1 cellular context compared by ENCODE assay signal in the genomic region with DNA sequence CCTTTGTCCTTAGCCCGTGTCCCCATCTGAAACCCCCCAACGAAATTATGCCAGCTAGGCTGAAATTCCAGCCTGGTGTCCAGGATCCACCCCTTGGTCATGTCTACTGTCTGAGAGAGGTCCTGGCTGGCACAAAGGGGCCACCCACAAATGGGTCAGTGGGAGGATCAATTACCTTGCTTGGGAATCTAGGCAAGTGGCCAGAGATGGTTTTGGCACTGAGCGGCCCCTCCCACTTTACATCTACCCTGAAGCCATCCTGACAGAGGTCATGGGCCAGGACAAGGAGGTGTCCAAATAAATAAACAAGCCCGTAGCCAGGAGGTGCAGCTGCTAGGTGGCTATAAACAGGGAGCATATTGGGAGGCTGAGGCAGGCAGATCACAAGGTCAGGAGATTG.
TF ChIP-seq lines count a peak whose summit lies in the region.

No MANE protein-coding gene starts in this region.

TF ChIP-seq in IMR-90, 13 proteins besides CTCF, POLR2A, EP300 and RAD21:
- no peak for TF ChIP-seq MAZ (IDR thresholded peaks at IDR 0.05; ENCODE audit: borderline replicate concordance, low read depth, low read length)
- TF ChIP-seq CHD1 (IDR thresholded peaks at IDR 0.05; ENCODE audit: low read depth, low read length) = no peak
- TF ChIP-seq BHLHE40 (IDR thresholded peaks at IDR 0.05; ENCODE audit: low read depth, low read length) = no peak
- TF ChIP-seq, protein P1, sequence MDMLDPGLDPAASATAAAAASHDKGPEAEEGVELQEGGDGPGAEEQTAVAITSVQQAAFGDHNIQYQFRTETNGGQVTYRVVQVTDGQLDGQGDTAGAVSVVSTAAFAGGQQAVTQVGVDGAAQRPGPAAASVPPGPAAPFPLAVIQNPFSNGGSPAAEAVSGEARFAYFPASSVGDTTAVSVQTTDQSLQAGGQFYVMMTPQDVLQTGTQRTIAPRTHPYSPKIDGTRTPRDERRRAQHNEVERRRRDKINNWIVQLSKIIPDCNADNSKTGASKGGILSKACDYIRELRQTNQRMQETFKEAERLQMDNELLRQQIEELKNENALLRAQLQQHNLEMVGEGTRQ (IDR thresholded peaks at IDR 0.05; ENCODE audit: low read depth, low read length) = no peak
- TF ChIP-seq MAFK (IDR thresholded peaks at IDR 0.05; ENCODE audit: low read depth, low read length) = no peak
- TF ChIP-seq, protein P2, sequence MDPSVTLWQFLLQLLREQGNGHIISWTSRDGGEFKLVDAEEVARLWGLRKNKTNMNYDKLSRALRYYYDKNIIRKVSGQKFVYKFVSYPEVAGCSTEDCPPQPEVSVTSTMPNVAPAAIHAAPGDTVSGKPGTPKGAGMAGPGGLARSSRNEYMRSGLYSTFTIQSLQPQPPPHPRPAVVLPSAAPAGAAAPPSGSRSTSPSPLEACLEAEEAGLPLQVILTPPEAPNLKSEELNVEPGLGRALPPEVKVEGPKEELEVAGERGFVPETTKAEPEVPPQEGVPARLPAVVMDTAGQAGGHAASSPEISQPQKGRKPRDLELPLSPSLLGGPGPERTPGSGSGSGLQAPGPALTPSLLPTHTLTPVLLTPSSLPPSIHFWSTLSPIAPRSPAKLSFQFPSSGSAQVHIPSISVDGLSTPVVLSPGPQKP (IDR thresholded peaks at IDR 0.05; ENCODE audit: borderline replicate concordance, low read depth, low read length) = no peak
TF ChIP-seq in IMR-90: peak in this region for 0.
